Comparison of ENCODE assay signal across 9 cellular contexts in genomic region chr20:33299111-33299603, GRCh38. TPM values are rescaled to one million over a fixed set of nuclear protein-coding genes. Genes with fewer than 3 reads are reported as not detected.
DNase-seq lines count a peak whose midpoint lies in the region; ATAC-seq, FAIRE-seq and TF ChIP-seq lines count a peak whose summit lies in the region.
"Had no signal": no experiment of that assay in that cellular context is flagged by ENCODE, and none has a peak within 500 bp of the region (broad histone marks: within the 10 kb centered on the region; RNA-seq: fewer than 3 reads in every experiment).

No MANE protein-coding gene starts in this region.

- H3K9me1 ChIP-seq in keratinocyte (ENCODE audit: control insufficient read depth, extremely low read depth, insufficient read depth, low read length), result no peaks in the 10 kb centered on the region

- TF ChIP-seq CTCF in VCaP (conservative IDR thresholded peaks at IDR 0.05), result peak; percentile 98
- TF ChIP-seq CTCF in brain microvascular endothelial cell (IDR thresholded peaks at IDR 0.05; ENCODE audit: low read depth, low read length, missing control alignments), result peak; percentile 96
- peak; percentile 85 to 94 (median 93) for TF ChIP-seq CTCF in keratinocyte (optimal IDR thresholded peaks at IDR 0.05 in 1 of 3, IDR thresholded peaks at IDR 0.05 in 1 of 3, conservative IDR thresholded peaks at IDR 0.05 in 1 of 3; ENCODE audit: extremely low read depth in 1 of 3, insufficient read depth in 2 of 3, low read length in 3 of 3)

- H3K27me3 ChIP-seq in brain microvascular endothelial cell (replicated peaks), result no peaks in the 10 kb centered on the region
- H3K27me3 ChIP-seq in keratinocyte (ENCODE audit: control insufficient read depth, extremely low read depth, insufficient read depth, low read length), result peaks cover 12% of the 10 kb centered on the region

- no peak overlapping the region for H3K27ac ChIP-seq in VCaP
- H3K27ac ChIP-seq in brain microvascular endothelial cell, result no peak overlapping the region
- no peak overlapping the region for H3K27ac ChIP-seq in keratinocyte (ENCODE audit: control insufficient read depth, insufficient read depth, low read length)

- ATAC-seq in HG02610 (IDR thresholded peaks at IDR 0.05; ENCODE audit: unreplicated experiment), result no peak

- H3K9ac ChIP-seq in keratinocyte (ENCODE audit: control insufficient read depth, extremely low read depth, insufficient read depth, low read length), result no peak overlapping the region

- no peak for FAIRE-seq in keratinocyte (lab: Jason Lieb, UNC)
- FAIRE-seq: A204.1 had no signal

- no peaks in the 10 kb centered on the region for H3K4me1 ChIP-seq in keratinocyte (ENCODE audit: control insufficient read depth, extremely low read depth, insufficient read depth, low read length)

- in situ Hi-C loops in brain microvascular endothelial cell (cut with HindIII; ENCODE audit: low pct_ligation_motif_present, low sequenced_read_pairs), result no loop called here

- no peaks in the 10 kb centered on the region for H3K79me2 ChIP-seq in keratinocyte (ENCODE audit: control insufficient read depth, insufficient read depth, low read length)

- H3K36me3 ChIP-seq in brain microvascular endothelial cell (replicated peaks), result no peaks in the 10 kb centered on the region
- H3K36me3 ChIP-seq in keratinocyte (ENCODE audit: control insufficient read depth in 2 of 2, extremely low read depth in 1 of 2, insufficient read depth in 2 of 2, low read length in 2 of 2), result no peaks in the 10 kb centered on the region

- no peaks in the 10 kb centered on the region for H3K9me3 ChIP-seq in keratinocyte (ENCODE audit: control insufficient read depth, low read depth, low read length)

- H2AFZ ChIP-seq in keratinocyte (ENCODE audit: control insufficient read depth, low read length), result peak overlapping the region; percentile 27

- no peaks in the 10 kb centered on the region for H4K20me1 ChIP-seq in keratinocyte (ENCODE audit: control insufficient read depth, extremely low read depth, insufficient read depth, low read length)

- dilution Hi-C loops in keratinocyte (cut with MboI; ENCODE audit: extremely low pct_ligation_motif_present, low sequenced_read_pairs), result no loop called here

- DNase-seq in DMS79 treated with DMSO at 0.1 percent for 48 hours (lab: John Stamatoyannopoulos, UW) (peak; percentile 41), DMS79 (lab: John Stamatoyannopoulos, UW) (no peak), NCI-H146 treated with DMSO at 0.1 percent for 48 hours (lab: John Stamatoyannopoulos, UW; ENCODE audit: unreplicated experiment) (peak; percentile 75), brain microvascular endothelial cell (peak; percentile 33), keratinocyte (ENCODE audit: low read depth, low spot score) (no peak)
- peak; percentile 70 for DNase-seq in stimulated activated CD4-positive, alpha-beta T cell treated with anti-CD3 and anti-CD28 coated beads, Interleukin-1b, Interleukin-23, amount 100 ng/mL, for 4 hours (ENCODE audit: low read depth in 2 of 2)

- H3K4me3 ChIP-seq in brain microvascular endothelial cell (ENCODE audit: low read depth, low read length) (no peak overlapping the region), keratinocyte (ENCODE audit: control insufficient read depth in 2 of 3, extremely low read depth in 1 of 3, insufficient read depth in 2 of 3, low read depth in 1 of 3, low read length in 3 of 3) (no peak overlapping the region)

- no peak overlapping the region for H3K4me2 ChIP-seq in keratinocyte (ENCODE audit: control insufficient read depth, extremely low read depth, insufficient read depth, low read depth, low read length)

RNA-seq across cellular contexts. Expression of gene BPIFB1, which starts 16.1 kb away (rescaled TPM):
- not detected in 3 replicates for polyA plus RNA-seq in keratinocyte
- not detected for polyA plus RNA-seq in keratinocyte (2011; ENCODE audit: low read depth)
- not detected in 2 replicates for polyA plus RNA-seq in keratinocyte (2011; cell fraction: cytosol; rRNA removed)
- not detected in 2 replicates for polyA plus RNA-seq in keratinocyte (2011; cell fraction: nucleus; rRNA removed)
- polyA plus RNA-seq in keratinocyte (2012; ENCODE audit: low replicate concordance), result not detected in 2 replicates
- not detected in 3 replicates for polyA minus RNA-seq in keratinocyte
- polyA minus RNA-seq in keratinocyte (2011; cell fraction: cytosol; rRNA and poly(A)+ RNA removed), result not detected
- polyA minus RNA-seq in keratinocyte (2011; cell fraction: nucleus; rRNA and poly(A)+ RNA removed), result not detected in 2 replicates

Comparison
In these comparisons a context has a peak if more than half of its experiments do, and no peak if none do; other contexts are left out.
1. DNase-seq: peak in DMS79 treated with DMSO at 0.1 percent for 48 hours (single experiment), NCI-H146 treated with DMSO at 0.1 percent for 48 hours (single experiment), brain microvascular endothelial cell (single experiment) and stimulated activated CD4-positive, alpha-beta T cell treated with anti-CD3 and anti-CD28 coated beads, Interleukin-1b, Interleukin-23, amount 100 ng/mL, for 4 hours (2 of 2); none in DMS79 (single experiment) and keratinocyte (single experiment).
2. Peak in every context shown above with its lines, with median percentiles within 50 percentile points of each other: CTCF ChIP-seq.